18 cellular contexts compared by ENCODE assay signal in genomic region chr11:45409587-45409986, GRCh38.
"Had no signal": no experiment of that assay in that cellular context is flagged by ENCODE, and none has a peak within 500 bp of the region (broad histone marks: within the 10 kb centered on the region; RNA-seq: fewer than 3 reads in every experiment).

No MANE protein-coding gene starts in this region.

- H3K36me3 Mint-ChIP-seq: activated CD8-positive, alpha-beta memory T cell treated with anti-CD3 and anti-CD28 coated beads, Interleukin-2, amount 10 ng/mL, durations not matched to agents 7 days and 5 days; activated naive CD8-positive, alpha-beta T cell treated with anti-CD3 and anti-CD28 coated beads for 36 hours; naive thymus-derived CD8-positive, alpha-beta T cell; stimulated activated memory B cell treated with anti-CD40 and anti-IgM and Interleukin-4, amounts not matched to agents 10 μg/mL and 1 μg/mL and 100 μg/mL, for 72 hours had no signal

- H3K4me3 ChIP-seq: dorsolateral prefrontal cortex, esophagus squamous epithelium, psoas muscle, right lobe of liver, tibial nerve had no signal

- H3K4me1 Mint-ChIP-seq: activated CD8-positive, alpha-beta memory T cell treated with anti-CD3 and anti-CD28 coated beads, Interleukin-2, amount 10 ng/mL, durations not matched to agents 7 days and 5 days; activated naive CD8-positive, alpha-beta T cell treated with anti-CD3 and anti-CD28 coated beads for 36 hours; stimulated activated memory B cell treated with anti-CD40 and anti-IgM and Interleukin-4, amounts not matched to agents 10 μg/mL and 1 μg/mL and 100 μg/mL, for 72 hours had no signal

- H3K27me3 ChIP-seq: right lobe of liver had no signal

- H3K27ac Mint-ChIP-seq: activated CD8-positive, alpha-beta memory T cell treated with anti-CD3 and anti-CD28 coated beads, Interleukin-2, amount 10 ng/mL, durations not matched to agents 7 days and 5 days; activated naive CD8-positive, alpha-beta T cell treated with anti-CD3 and anti-CD28 coated beads for 36 hours; naive thymus-derived CD8-positive, alpha-beta T cell; stimulated activated memory B cell treated with anti-CD40 and anti-IgM and Interleukin-4, amounts not matched to agents 10 μg/mL and 1 μg/mL and 100 μg/mL, for 72 hours had no signal

- H3K4me3 Mint-ChIP-seq: activated CD8-positive, alpha-beta memory T cell treated with anti-CD3 and anti-CD28 coated beads, Interleukin-2, amount 10 ng/mL, durations not matched to agents 7 days and 5 days; activated naive CD8-positive, alpha-beta T cell treated with anti-CD3 and anti-CD28 coated beads for 36 hours; activated T-cell treated with anti-CD3 and anti-CD28 coated beads, Interleukin-2, amount 50 U/mL, for 4 hours; naive thymus-derived CD8-positive, alpha-beta T cell; stimulated activated memory B cell treated with anti-CD40 and anti-IgM and Interleukin-4, amounts not matched to agents 10 μg/mL and 1 μg/mL and 100 μg/mL, for 72 hours had no signal

- H3K4me1 ChIP-seq: esophagus squamous epithelium, foreskin keratinocyte, psoas muscle, right lobe of liver, tibial nerve had no signal

- DNase-seq: activated CD4-positive, alpha-beta T cell treated with anti-CD3 and anti-CD28 coated beads for 1 hour; activated CD4-positive, alpha-beta T cell treated with anti-CD3 and anti-CD28 coated beads, Interleukin-2, amount 50 U/mL, for 48 hours; activated CD8-positive, alpha-beta memory T cell treated with anti-CD3 and anti-CD28 coated beads, Interleukin-2, amount 10 ng/mL, durations not matched to agents 7 days and 5 days; activated gamma-delta T cell; activated naive CD8-positive, alpha-beta T cell treated with anti-CD3 and anti-CD28 coated beads for 36 hours; activated T-cell treated with anti-CD3 and anti-CD28 coated beads, Interleukin-2, amount 50 U/mL, for 4 hours; anterior cingulate cortex; esophagus squamous epithelium; foreskin keratinocyte; head of caudate nucleus; naive thymus-derived CD8-positive, alpha-beta T cell; occipital lobe; psoas muscle; right lobe of liver; T1000 had no signal

- H3K9me3 Mint-ChIP-seq: activated naive CD8-positive, alpha-beta T cell treated with anti-CD3 and anti-CD28 coated beads for 36 hours; activated T-cell treated with anti-CD3 and anti-CD28 coated beads, Interleukin-2, amount 50 U/mL, for 4 hours; naive thymus-derived CD8-positive, alpha-beta T cell; stimulated activated memory B cell treated with anti-CD40 and anti-IgM and Interleukin-4, amounts not matched to agents 10 μg/mL and 1 μg/mL and 100 μg/mL, for 72 hours had no signal

- ATAC-seq: activated CD8-positive, alpha-beta memory T cell treated with anti-CD3 and anti-CD28 coated beads, Interleukin-2, amount 10 ng/mL, durations not matched to agents 7 days and 5 days; activated T-cell treated with anti-CD3 and anti-CD28 coated beads, Interleukin-2, amount 50 U/mL, for 4 hours; foreskin keratinocyte; naive thymus-derived CD8-positive, alpha-beta T cell; right lobe of liver; stimulated activated memory B cell treated with anti-CD40 and anti-IgM and Interleukin-4, amounts not matched to agents 10 μg/mL and 1 μg/mL and 100 μg/mL, for 72 hours had no signal

- H3K27ac ChIP-seq: esophagus squamous epithelium, foreskin keratinocyte, psoas muscle, right lobe of liver, tibial nerve had no signal

- H3K9me3 ChIP-seq: esophagus squamous epithelium, psoas muscle, right lobe of liver, tibial nerve had no signal

- H3K36me3 ChIP-seq: esophagus squamous epithelium, right lobe of liver, tibial nerve had no signal
